ENCODE assay signal across 2 cellular contexts in genomic region chr1:226884966-226885820, GRCh38.
A peak's percentile ranks its signal among the peaks of the same experiment; 100 is the strongest.
TF ChIP-seq lines count a peak whose summit lies in the region.

No MANE protein-coding gene starts in this region.

TF ChIP-seq in GM12878, 131 proteins besides CTCF, POLR2A, EP300 and RAD21:
- TF ChIP-seq DPF2 (IDR thresholded peaks at IDR 0.05), result no peak
- TF ChIP-seq CHD2 (IDR thresholded peaks at IDR 0.05; ENCODE audit: borderline replicate concordance, low read depth, low read length), result no peak
- no peak for TF ChIP-seq ATF7 (IDR thresholded peaks at IDR 0.05; ENCODE audit: low read depth)
- no peak for TF ChIP-seq SREBF2 (IDR thresholded peaks at IDR 0.05; ENCODE audit: low read length)
- TF ChIP-seq, protein P1, sequence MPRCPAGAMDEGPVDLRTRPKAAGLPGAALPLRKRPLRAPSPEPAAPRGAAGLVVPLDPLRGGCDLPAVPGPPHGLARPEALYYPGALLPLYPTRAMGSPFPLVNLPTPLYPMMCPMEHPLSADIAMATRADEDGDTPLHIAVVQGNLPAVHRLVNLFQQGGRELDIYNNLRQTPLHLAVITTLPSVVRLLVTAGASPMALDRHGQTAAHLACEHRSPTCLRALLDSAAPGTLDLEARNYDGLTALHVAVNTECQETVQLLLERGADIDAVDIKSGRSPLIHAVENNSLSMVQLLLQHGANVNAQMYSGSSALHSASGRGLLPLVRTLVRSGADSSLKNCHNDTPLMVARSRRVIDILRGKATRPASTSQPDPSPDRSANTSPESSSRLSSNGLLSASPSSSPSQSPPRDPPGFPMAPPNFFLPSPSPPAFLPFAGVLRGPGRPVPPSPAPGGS (IDR thresholded peaks at IDR 0.05; ENCODE audit: borderline replicate concordance, insufficient read depth, low read depth, low read length, poor library complexity, severe bottlenecking), result no peak
- TF ChIP-seq SP1 (IDR thresholded peaks at IDR 0.05; ENCODE audit: low read depth, low read length), result no peak
- TF ChIP-seq TCF3 (IDR thresholded peaks at IDR 0.05; ENCODE audit: borderline replicate concordance, insufficient read depth, low read depth, low read length), result no peak
- 0 out of 2 replicates have a peak, but pooled peaks have one; percentile 22 for TF ChIP-seq RUNX3 (IDR thresholded peaks at IDR 0.05; ENCODE audit: low read length)

TF ChIP-seq in WTC11, 78 proteins besides CTCF, POLR2A, EP300 and RAD21:
- TF ChIP-seq USF1 (CRISPR knock-in tag; IDR thresholded peaks at IDR 0.05) (no peak), NR2C2 (CRISPR knock-in tag; IDR thresholded peaks at IDR 0.05) (no peak), TCF7 (CRISPR knock-in tag; IDR thresholded peaks at IDR 0.05; ENCODE audit: low read depth) (no peak), ZNF423 (CRISPR knock-in tag; IDR thresholded peaks at IDR 0.05) (no peak), JUN (CRISPR knock-in tag; IDR thresholded peaks at IDR 0.05) (no peak), NFATC4 (CRISPR knock-in tag; IDR thresholded peaks at IDR 0.05) (no peak), IRF1 (CRISPR knock-in tag; IDR thresholded peaks at IDR 0.05) (no peak)
TF ChIP-seq in WTC11: peak in this region for 0.
